In the genomic region with DNA sequence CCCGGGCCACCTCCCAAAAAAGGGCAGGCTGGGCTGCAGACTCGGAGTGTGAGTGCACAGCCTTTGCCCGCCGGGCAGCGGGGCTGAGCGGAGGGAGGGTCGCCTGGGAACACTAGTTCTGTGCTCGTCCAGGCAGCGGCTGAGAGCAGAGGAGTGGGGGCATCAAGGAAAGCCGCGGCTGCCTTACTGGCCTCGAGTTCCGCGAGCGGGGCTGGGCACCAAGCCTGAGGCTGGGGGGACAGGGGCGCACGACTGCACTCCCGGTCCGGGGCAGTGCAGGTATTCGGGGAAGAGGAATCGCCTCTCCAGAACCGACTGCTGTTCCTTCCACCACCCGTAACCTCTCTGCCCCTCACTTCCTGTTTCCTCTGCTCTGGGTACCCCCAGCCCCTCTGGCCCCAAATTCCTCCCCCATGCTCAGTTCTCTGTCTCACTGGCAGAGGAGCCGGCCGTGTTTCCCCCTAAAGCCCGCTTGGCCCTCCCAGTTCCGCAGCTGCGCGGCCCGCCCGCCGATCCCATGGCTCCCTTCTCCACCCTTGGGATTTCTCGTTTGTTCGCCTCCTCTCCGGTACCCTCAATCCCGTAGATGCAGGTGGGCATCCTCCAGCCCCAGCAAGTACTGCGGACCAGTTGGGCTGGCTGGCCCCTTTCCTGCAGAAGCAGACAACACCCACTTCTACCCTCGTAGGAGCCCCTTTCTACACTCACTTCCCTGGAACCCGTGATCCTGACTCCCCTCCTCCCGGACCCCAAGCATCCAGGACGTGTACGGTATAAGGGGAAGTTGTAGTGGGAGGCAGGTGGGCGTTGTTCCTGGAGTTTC, we compare ENCODE assay signal across 7 cellular contexts. TPM values are rescaled to one million over a fixed set of nuclear protein-coding genes. Genes with fewer than 3 reads are reported as not detected.
A peak's percentile ranks its signal among the peaks of the same experiment; 100 is the strongest.
DNase-seq lines count a peak whose midpoint lies in the region; ATAC-seq and TF ChIP-seq lines count a peak whose summit lies in the region.

No MANE protein-coding gene starts in this region.

- H3K27ac ChIP-seq in endodermal cell (ENCODE audit: low read depth, low read length) (peak overlapping the region; percentile 29), mucosa of rectum (ENCODE audit: low read depth in 2 of 2, low read length in 2 of 2) (peak overlapping the region in 1 of 2 donors; percentile 18)

- H3K9me3 Mint-ChIP-seq in endodermal cell = no peaks in the 10 kb centered on the region

- H3K27me3 ChIP-seq in endodermal cell (ENCODE audit: control insufficient read depth, insufficient read depth, low read length, poor library complexity, severe bottlenecking) = peaks cover 26% of the 10 kb centered on the region
- peaks cover 9 to 28% of the 10 kb centered on the region in 2 donors for H3K27me3 ChIP-seq in mucosa of rectum (ENCODE audit: control insufficient read depth in 2 of 2, insufficient read depth in 2 of 2, low read length in 2 of 2)

- H3K9ac ChIP-seq in endodermal cell (ENCODE audit: extremely low read depth, low read length, poor library complexity, severe bottlenecking) (peak overlapping the region; percentile 51), mucosa of rectum (ENCODE audit: low read depth in 1 of 2, low read length in 2 of 2) (peak overlapping the region in 1 of 2 donors; percentile 47)

- ATAC-seq in HG02588 (IDR thresholded peaks at IDR 0.05; ENCODE audit: unreplicated experiment) = no peak
- ATAC-seq in HG03097 (IDR thresholded peaks at IDR 0.05; ENCODE audit: low FRiP score, unreplicated experiment) = no peak

- DNase-seq in GM10266 (ENCODE audit: extremely low spot score) (peak; percentile 44), NOMO-1 treated with dmso at 0.1 percent for 144 hours (lab: John Stamatoyannopoulos, UW; ENCODE audit: unreplicated experiment) (peak; percentile 34), endodermal cell (peak; percentile 81), dermis blood vessel endothelial cell (no peak)

- peaks cover 64% of the 10 kb centered on the region for H3K27me3 Mint-ChIP-seq in endodermal cell (ENCODE audit: insufficient read depth)

- H3K4me3 ChIP-seq in endodermal cell (ENCODE audit: low read length) = peak overlapping the region; percentile 85
- peak overlapping the region; percentile 55 to 63 for H3K4me3 ChIP-seq in mucosa of rectum (ENCODE audit: low read length in 2 of 2)

- H3K4me1 ChIP-seq in endodermal cell (ENCODE audit: control insufficient read depth, insufficient read depth, low read length) (peaks cover 4% of the 10 kb centered on the region), mucosa of rectum (ENCODE audit: control insufficient read depth in 2 of 2, insufficient read depth in 2 of 2, low read length in 2 of 2) (peaks cover 9 to 16% of the 10 kb centered on the region in 2 donors)

- no peaks in the 10 kb centered on the region for H3K9me3 ChIP-seq in endodermal cell (ENCODE audit: control insufficient read depth, low read length)
- H3K9me3 ChIP-seq in mucosa of rectum (ENCODE audit: control insufficient read depth in 2 of 2, low read length in 2 of 2) = no peaks in the 10 kb centered on the region

- peaks cover 20% of the 10 kb centered on the region for H3K36me3 ChIP-seq in endodermal cell (ENCODE audit: control insufficient read depth, insufficient read depth, low read length)
- H3K36me3 ChIP-seq in mucosa of rectum (ENCODE audit: control insufficient read depth in 2 of 2, insufficient read depth in 2 of 2, low read length in 2 of 2) = peaks cover 6 to 10% of the 10 kb centered on the region in 2 donors

- peak overlapping the region; percentile 39 for H3K27ac Mint-ChIP-seq in endodermal cell

- H3K4me1 Mint-ChIP-seq in endodermal cell = peaks cover 20% of the 10 kb centered on the region

- WGBS in endodermal cell (ENCODE audit: insufficient coverage in 1 of 2, insufficient read length in 1 of 2), 2 experiments = 3% methylated on average over 13 to 43 of the region's 43 CpGs

- H3K36me3 Mint-ChIP-seq in endodermal cell (ENCODE audit: low read depth) = peaks cover 19% of the 10 kb centered on the region

- TF ChIP-seq CTCF in GM10266 (IDR thresholded peaks at IDR 0.05; ENCODE audit: control insufficient read depth, insufficient read depth, low read depth, missing control alignments) = no peak
- no peak for TF ChIP-seq CTCF in endodermal cell (conservative IDR thresholded peaks at IDR 0.05)

- H3K4me3 Mint-ChIP-seq in endodermal cell = peak overlapping the region; percentile 81

RNA-seq across cellular contexts. Expression of gene RING1, which starts 5.1 kb away (rescaled TPM):
- total RNA-seq in endodermal cell = 10 to 100 TPM; 31.0 to 31.8 TPM
- polyA plus RNA-seq in endodermal cell (2013, experiment 1 of 2) = 65.4 TPM
- polyA plus RNA-seq in endodermal cell (2013, experiment 2 of 2) = 55.9 TPM
- 22.6 and 29.0 TPM in 2 replicates for total RNA-seq in dermis blood vessel endothelial cell

RNA-seq across cellular contexts. Expression of gene HSD17B8, which starts 8.9 kb away (rescaled TPM):
- 1 to 10 TPM; 5.7 to 6.8 TPM for total RNA-seq in endodermal cell
- polyA plus RNA-seq in endodermal cell (2013, experiment 1 of 2) = 13.2 TPM
- 12.2 TPM for polyA plus RNA-seq in endodermal cell (2013, experiment 2 of 2)
- total RNA-seq in dermis blood vessel endothelial cell = 8.7 and 9.7 TPM in 2 replicates

RNA-seq across cellular contexts. Expression of gene SLC39A7, which starts 12.7 kb away (rescaled TPM):
- total RNA-seq in endodermal cell = 100 to 1,000 TPM; 123 to 163 TPM
- polyA plus RNA-seq in endodermal cell (2013, experiment 1 of 2) = 107 TPM
- polyA plus RNA-seq in endodermal cell (2013, experiment 2 of 2) = 105 TPM
- total RNA-seq in dermis blood vessel endothelial cell = 93.6 and 99.4 TPM in 2 replicates

RNA-seq across cellular contexts. Expression of gene RXRB, which starts 12.9 kb away (rescaled TPM):
- 10 to 100 TPM; 24.8 to 27.2 TPM for total RNA-seq in endodermal cell
- 46.3 TPM for polyA plus RNA-seq in endodermal cell (2013, experiment 1 of 2)
- 38.0 TPM for polyA plus RNA-seq in endodermal cell (2013, experiment 2 of 2)
- 26.6 and 27.9 TPM in 2 replicates for total RNA-seq in dermis blood vessel endothelial cell

RNA-seq across cellular contexts. Expression of gene COL11A2, which starts 21.1 kb away (rescaled TPM):
- total RNA-seq in endodermal cell (1 to 10 TPM; 1.3 to 2.8 TPM), dermis blood vessel endothelial cell (0.28 and 0.34 TPM in 2 replicates)
- 17.6 TPM for polyA plus RNA-seq in endodermal cell (2013, experiment 1 of 2)
- polyA plus RNA-seq in endodermal cell (2013, experiment 2 of 2) = 13.1 TPM
